In the genomic region with DNA sequence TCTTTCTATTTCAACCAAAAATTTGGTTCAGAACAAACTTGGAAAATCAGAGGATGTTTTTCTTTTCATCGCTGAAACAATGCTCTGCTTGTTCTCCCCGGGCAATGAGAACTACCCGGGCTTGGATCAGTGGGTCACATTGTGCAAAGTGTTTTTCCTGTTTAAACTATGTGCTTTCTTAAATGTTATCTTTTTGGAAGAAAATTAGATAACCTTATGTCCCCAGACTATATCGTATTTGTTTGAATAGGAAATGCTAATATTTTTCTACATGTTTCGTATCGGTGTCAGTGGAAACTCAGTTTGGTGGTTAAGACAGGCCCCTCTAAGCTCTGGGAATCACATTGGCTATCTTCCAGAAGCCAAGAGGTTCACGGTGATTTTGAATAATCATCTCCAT, we compare ENCODE assay signal across 1 cellular context.
TF ChIP-seq lines count a peak whose summit lies in the region.

No MANE protein-coding gene starts in this region.

TF ChIP-seq in HepG2, 621 proteins besides CTCF, POLR2A, EP300 and RAD21 (continued from another document):
- TF ChIP-seq MLX (CRISPR knock-in tag; IDR thresholded peaks at IDR 0.05) = peak; percentile 45; the same call in 1 of the 2 replicates
- TF ChIP-seq SRSF4 (IDR thresholded peaks at IDR 0.05; ENCODE audit: low read depth, low read length, poor library complexity, severe bottlenecking) = no peak
- peak; percentile 61; the same call in 1 of the 2 replicates for TF ChIP-seq SIX1 (CRISPR knock-in tag; IDR thresholded peaks at IDR 0.05; ENCODE audit: borderline replicate concordance)
- TF ChIP-seq HMG20A (CRISPR knock-in tag; IDR thresholded peaks at IDR 0.05; ENCODE audit: borderline replicate concordance) = peak; percentile 61; the same call in 1 of the 2 replicates
- TF ChIP-seq ZNF484 (CRISPR knock-in tag; IDR thresholded peaks at IDR 0.05; ENCODE audit: borderline replicate concordance, low read depth) = no peak
- TF ChIP-seq FOXJ3 (CRISPR knock-in tag; IDR thresholded peaks at IDR 0.05; ENCODE audit: borderline replicate concordance) = peak; percentile 44; the same call in 1 of the 2 replicates
- TF ChIP-seq, protein P1, sequence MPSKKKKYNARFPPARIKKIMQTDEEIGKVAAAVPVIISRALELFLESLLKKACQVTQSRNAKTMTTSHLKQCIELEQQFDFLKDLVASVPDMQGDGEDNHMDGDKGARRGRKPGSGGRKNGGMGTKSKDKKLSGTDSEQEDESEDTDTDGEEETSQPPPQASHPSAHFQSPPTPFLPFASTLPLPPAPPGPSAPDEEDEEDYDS (CRISPR knock-in tag; IDR thresholded peaks at IDR 0.05) = no peak
- no peak for TF ChIP-seq YY1 (IDR thresholded peaks at IDR 0.05; ENCODE audit: insufficient read depth, insufficient replicate concordance, low read depth, low read length)
- TF ChIP-seq, protein P2, sequence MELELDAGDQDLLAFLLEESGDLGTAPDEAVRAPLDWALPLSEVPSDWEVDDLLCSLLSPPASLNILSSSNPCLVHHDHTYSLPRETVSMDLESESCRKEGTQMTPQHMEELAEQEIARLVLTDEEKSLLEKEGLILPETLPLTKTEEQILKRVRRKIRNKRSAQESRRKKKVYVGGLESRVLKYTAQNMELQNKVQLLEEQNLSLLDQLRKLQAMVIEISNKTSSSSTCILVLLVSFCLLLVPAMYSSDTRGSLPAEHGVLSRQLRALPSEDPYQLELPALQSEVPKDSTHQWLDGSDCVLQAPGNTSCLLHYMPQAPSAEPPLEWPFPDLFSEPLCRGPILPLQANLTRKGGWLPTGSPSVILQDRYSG (CRISPR knock-in tag; IDR thresholded peaks at IDR 0.05) = no peak
- TF ChIP-seq ZNF574 (CRISPR knock-in tag; IDR thresholded peaks at IDR 0.05) = no peak
- TF ChIP-seq, protein P3, sequence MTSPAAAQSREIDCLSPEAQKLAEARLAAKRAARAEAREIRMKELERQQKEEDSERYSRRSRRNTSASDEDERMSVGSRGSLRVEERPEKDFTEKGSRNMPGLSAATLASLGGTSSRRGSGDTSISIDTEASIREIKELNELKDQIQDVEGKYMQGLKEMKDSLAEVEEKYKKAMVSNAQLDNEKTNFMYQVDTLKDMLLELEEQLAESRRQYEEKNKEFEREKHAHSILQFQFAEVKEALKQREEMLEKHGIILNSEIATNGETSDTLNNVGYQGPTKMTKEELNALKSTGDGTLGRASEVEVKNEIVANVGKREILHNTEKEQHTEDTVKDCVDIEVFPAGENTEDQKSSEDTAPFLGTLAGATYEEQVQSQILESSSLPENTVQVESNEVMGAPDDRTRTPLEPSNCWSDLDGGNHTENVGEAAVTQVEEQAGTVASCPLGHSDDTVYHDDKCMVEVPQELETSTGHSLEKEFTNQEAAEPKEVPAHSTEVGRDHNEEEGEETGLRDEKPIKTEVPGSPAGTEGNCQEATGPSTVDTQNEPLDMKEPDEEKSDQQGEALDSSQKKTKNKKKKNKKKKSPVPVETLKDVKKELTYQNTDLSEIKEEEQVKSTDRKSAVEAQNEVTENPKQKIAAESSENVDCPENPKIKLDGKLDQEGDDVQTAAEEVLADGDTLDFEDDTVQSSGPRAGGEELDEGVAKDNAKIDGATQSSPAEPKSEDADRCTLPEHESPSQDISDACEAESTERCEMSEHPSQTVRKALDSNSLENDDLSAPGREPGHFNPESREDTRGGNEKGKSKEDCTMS (CRISPR knock-in tag; conservative IDR thresholded peaks at IDR 0.05) = no peak
- no peak for TF ChIP-seq LBX2 (CRISPR knock-in tag; IDR thresholded peaks at IDR 0.05; ENCODE audit: borderline replicate concordance)
- no peak for TF ChIP-seq PHF8 (CRISPR knock-in tag; IDR thresholded peaks at IDR 0.05)
- TF ChIP-seq SALL1 (CRISPR knock-in tag; IDR thresholded peaks at IDR 0.05) = peak; percentile 29; the same call in 1 of the 2 replicates
- peak; percentile 78 for TF ChIP-seq HHEX (CRISPR knock-in tag; IDR thresholded peaks at IDR 0.05)
- TF ChIP-seq NFYB (CRISPR knock-in tag; IDR thresholded peaks at IDR 0.05) = no peak
- peak; percentile 71 for TF ChIP-seq NFIC (IDR thresholded peaks at IDR 0.05; ENCODE audit: low read length)
- TF ChIP-seq, protein P4, sequence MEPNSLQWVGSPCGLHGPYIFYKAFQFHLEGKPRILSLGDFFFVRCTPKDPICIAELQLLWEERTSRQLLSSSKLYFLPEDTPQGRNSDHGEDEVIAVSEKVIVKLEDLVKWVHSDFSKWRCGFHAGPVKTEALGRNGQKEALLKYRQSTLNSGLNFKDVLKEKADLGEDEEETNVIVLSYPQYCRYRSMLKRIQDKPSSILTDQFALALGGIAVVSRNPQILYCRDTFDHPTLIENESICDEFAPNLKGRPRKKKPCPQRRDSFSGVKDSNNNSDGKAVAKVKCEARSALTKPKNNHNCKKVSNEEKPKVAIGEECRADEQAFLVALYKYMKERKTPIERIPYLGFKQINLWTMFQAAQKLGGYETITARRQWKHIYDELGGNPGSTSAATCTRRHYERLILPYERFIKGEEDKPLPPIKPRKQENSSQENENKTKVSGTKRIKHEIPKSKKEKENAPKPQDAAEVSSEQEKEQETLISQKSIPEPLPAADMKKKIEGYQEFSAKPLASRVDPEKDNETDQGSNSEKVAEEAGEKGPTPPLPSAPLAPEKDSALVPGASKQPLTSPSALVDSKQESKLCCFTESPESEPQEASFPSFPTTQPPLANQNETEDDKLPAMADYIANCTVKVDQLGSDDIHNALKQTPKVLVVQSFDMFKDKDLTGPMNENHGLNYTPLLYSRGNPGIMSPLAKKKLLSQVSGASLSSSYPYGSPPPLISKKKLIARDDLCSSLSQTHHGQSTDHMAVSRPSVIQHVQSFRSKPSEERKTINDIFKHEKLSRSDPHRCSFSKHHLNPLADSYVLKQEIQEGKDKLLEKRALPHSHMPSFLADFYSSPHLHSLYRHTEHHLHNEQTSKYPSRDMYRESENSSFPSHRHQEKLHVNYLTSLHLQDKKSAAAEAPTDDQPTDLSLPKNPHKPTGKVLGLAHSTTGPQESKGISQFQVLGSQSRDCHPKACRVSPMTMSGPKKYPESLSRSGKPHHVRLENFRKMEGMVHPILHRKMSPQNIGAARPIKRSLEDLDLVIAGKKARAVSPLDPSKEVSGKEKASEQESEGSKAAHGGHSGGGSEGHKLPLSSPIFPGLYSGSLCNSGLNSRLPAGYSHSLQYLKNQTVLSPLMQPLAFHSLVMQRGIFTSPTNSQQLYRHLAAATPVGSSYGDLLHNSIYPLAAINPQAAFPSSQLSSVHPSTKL (CRISPR knock-in tag; IDR thresholded peaks at IDR 0.05) = peak; percentile 79
- peak; percentile 91 for TF ChIP-seq HMG20B (CRISPR knock-in tag; conservative IDR thresholded peaks at IDR 0.05)
- no peak for TF ChIP-seq GABPA (IDR thresholded peaks at IDR 0.05; ENCODE audit: low read depth, low read length)
- TF ChIP-seq GABPA (CRISPR knock-in tag; IDR thresholded peaks at IDR 0.05; ENCODE audit: low read depth) = no peak
- no peak for TF ChIP-seq GTF2F1 (IDR thresholded peaks at IDR 0.05; ENCODE audit: low read length)
- no peak for TF ChIP-seq ZNF232 (CRISPR knock-in tag; IDR thresholded peaks at IDR 0.05; ENCODE audit: borderline replicate concordance)
- peak; percentile 24; the same call in 1 of the 2 replicates for TF ChIP-seq CREM (IDR thresholded peaks at IDR 0.05)
- TF ChIP-seq CREM (CRISPR knock-in tag; IDR thresholded peaks at IDR 0.05) = no peak
- TF ChIP-seq FOSL2 (CRISPR knock-in tag; IDR thresholded peaks at IDR 0.05) = 0 out of 2 replicates have a peak, but pooled peaks have one; percentile 17
- no peak for TF ChIP-seq MXD4 (CRISPR knock-in tag; IDR thresholded peaks at IDR 0.05)
- peak; percentile 23; the same call in 1 of the 2 replicates for TF ChIP-seq MIXL1 (CRISPR knock-in tag; IDR thresholded peaks at IDR 0.05)
- TF ChIP-seq ZNF652 (CRISPR knock-in tag; IDR thresholded peaks at IDR 0.05; ENCODE audit: borderline replicate concordance, low read depth) = no peak
- peak; percentile 64 for TF ChIP-seq ZGPAT (CRISPR knock-in tag; IDR thresholded peaks at IDR 0.05)
- TF ChIP-seq FOXA1 (IDR thresholded peaks at IDR 0.05) = no peak
- peak; percentile 71 for TF ChIP-seq FOXA1 (CRISPR knock-in tag; IDR thresholded peaks at IDR 0.05)
- TF ChIP-seq GATAD2A (CRISPR knock-in tag; IDR thresholded peaks at IDR 0.05) = peak; percentile 55
- TF ChIP-seq RXRB (CRISPR knock-in tag; IDR thresholded peaks at IDR 0.05; ENCODE audit: borderline replicate concordance) = 0 out of 2 replicates have a peak, but pooled peaks have one; percentile 44
- TF ChIP-seq, protein P5, sequence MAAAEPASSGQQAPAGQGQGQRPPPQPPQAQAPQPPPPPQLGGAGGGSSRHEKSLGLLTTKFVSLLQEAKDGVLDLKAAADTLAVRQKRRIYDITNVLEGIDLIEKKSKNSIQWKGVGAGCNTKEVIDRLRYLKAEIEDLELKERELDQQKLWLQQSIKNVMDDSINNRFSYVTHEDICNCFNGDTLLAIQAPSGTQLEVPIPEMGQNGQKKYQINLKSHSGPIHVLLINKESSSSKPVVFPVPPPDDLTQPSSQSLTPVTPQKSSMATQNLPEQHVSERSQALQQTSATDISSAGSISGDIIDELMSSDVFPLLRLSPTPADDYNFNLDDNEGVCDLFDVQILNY (CRISPR knock-in tag; conservative IDR thresholded peaks at IDR 0.05) = no peak
- TF ChIP-seq LCORL (IDR thresholded peaks at IDR 0.05) = no peak
- 0 out of 2 replicates have a peak, but pooled peaks have one; percentile 24 for TF ChIP-seq LCORL (CRISPR knock-in tag; IDR thresholded peaks at IDR 0.05)
- TF ChIP-seq SP2 (CRISPR knock-in tag; IDR thresholded peaks at IDR 0.05) = no peak
- TF ChIP-seq, protein P6, sequence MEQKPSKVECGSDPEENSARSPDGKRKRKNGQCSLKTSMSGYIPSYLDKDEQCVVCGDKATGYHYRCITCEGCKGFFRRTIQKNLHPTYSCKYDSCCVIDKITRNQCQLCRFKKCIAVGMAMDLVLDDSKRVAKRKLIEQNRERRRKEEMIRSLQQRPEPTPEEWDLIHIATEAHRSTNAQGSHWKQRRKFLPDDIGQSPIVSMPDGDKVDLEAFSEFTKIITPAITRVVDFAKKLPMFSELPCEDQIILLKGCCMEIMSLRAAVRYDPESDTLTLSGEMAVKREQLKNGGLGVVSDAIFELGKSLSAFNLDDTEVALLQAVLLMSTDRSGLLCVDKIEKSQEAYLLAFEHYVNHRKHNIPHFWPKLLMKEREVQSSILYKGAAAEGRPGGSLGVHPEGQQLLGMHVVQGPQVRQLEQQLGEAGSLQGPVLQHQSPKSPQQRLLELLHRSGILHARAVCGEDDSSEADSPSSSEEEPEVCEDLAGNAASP (CRISPR knock-in tag; IDR thresholded peaks at IDR 0.05; ENCODE audit: borderline replicate concordance) = no peak; the same call in 1 of the 2 replicates
- peak; percentile 54; the same call in 1 of the 2 replicates for TF ChIP-seq GFI1 (CRISPR knock-in tag; IDR thresholded peaks at IDR 0.05; ENCODE audit: borderline replicate concordance)
- no peak for TF ChIP-seq FOXC1 (CRISPR knock-in tag; IDR thresholded peaks at IDR 0.05; ENCODE audit: borderline replicate concordance)
- peak; percentile 11 for TF ChIP-seq TEAD3 (CRISPR knock-in tag; optimal IDR thresholded peaks at IDR 0.05; ENCODE audit: borderline replicate concordance)
- TF ChIP-seq MXD3 (CRISPR knock-in tag; IDR thresholded peaks at IDR 0.05) = no peak
- TF ChIP-seq TCF7 (IDR thresholded peaks at IDR 0.05; ENCODE audit: low read depth) = 0 out of 2 replicates have a peak, but pooled peaks have one; percentile 43
